Comparison of ENCODE assay signal across 8 cellular contexts in the genomic region with DNA sequence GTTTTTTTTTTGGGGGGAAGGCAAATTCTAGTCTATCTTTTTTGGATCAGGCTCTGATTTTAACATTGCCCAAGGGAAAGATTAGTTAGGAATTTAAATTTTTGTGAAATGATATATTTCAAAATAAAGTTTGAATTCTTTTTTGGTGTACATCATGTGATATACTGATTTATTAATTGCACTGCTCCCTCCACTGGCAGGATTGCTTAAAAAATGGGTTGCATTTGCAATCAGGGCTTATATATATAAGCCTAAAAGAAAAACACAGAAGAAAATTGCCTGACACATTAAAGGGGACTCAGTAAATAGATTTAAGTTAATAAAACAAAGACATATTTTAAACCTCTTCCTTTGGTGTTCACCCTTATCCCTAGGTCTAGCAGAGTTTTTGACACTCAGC. TPM values are rescaled to one million over a fixed set of nuclear protein-coding genes. Genes with fewer than 3 reads are reported as not detected.
DNase-seq lines count a peak whose midpoint lies in the region; ATAC-seq and TF ChIP-seq lines count a peak whose summit lies in the region.

No MANE protein-coding gene starts in this region.

- H3K36me3 ChIP-seq in heart right ventricle (peaks cover 0 to 13% (median 0%) of the 10 kb centered on the region in 9 donors), upper lobe of right lung (no peaks in the 10 kb centered on the region)

- ATAC-seq in heart right ventricle: no peak
- no peak for ATAC-seq in left ventricle myocardium superior
- ATAC-seq in upper lobe of right lung: no peak
- no peak for ATAC-seq in HG02981 (IDR thresholded peaks at IDR 0.05; ENCODE audit: unreplicated experiment)
- ATAC-seq in GM18867 (IDR thresholded peaks at IDR 0.05; ENCODE audit: unreplicated experiment): no peak

- H3K27me3 Mint-ChIP-seq in activated naive CD8-positive, alpha-beta T cell treated with anti-CD3 and anti-CD28 coated beads for 36 hours: no peaks in the 10 kb centered on the region

- no peaks in the 10 kb centered on the region for H3K9me3 Mint-ChIP-seq in activated naive CD8-positive, alpha-beta T cell treated with anti-CD3 and anti-CD28 coated beads for 36 hours

- TF ChIP-seq CTCF in heart right ventricle (IDR thresholded peaks at IDR 0.05) (peak in 4 of 9 donors; percentile 8 to 21 (median 16)), upper lobe of right lung (IDR thresholded peaks at IDR 0.05) (peak; percentile 12)

- no peak overlapping the region for H3K27ac Mint-ChIP-seq in activated naive CD8-positive, alpha-beta T cell treated with anti-CD3 and anti-CD28 coated beads for 36 hours

- intact Hi-C loops in heart right ventricle (cut with DNase I): no loop called here
- intact Hi-C loops in left ventricle myocardium superior (cut with micrococcal nuclease): no loop called here
- intact Hi-C loops in upper lobe of right lung (cut with DNase I): no loop called here

- peak overlapping the region in 8 of 10 donors; percentile 50 to 84 (median 68) for H3K4me3 ChIP-seq in heart right ventricle
- peak overlapping the region; percentile 59; the same call in 1 of the 2 replicates for H3K4me3 ChIP-seq in iPS-18c (ENCODE audit: insufficient read depth, low read depth, low read length)
- H3K4me3 ChIP-seq in upper lobe of right lung: peak overlapping the region; percentile 68

- H3K27me3 ChIP-seq in heart right ventricle (no peaks in the 10 kb centered on the region), upper lobe of right lung (no peaks in the 10 kb centered on the region)

- H3K27ac ChIP-seq in heart right ventricle (no peak overlapping the region), upper lobe of right lung (no peak overlapping the region)

- peaks cover 2% of the 10 kb centered on the region for H3K36me3 Mint-ChIP-seq in activated naive CD8-positive, alpha-beta T cell treated with anti-CD3 and anti-CD28 coated beads for 36 hours

- H3K9me3 ChIP-seq in heart right ventricle (no peaks in the 10 kb centered on the region), iPS-18c (ENCODE audit: control insufficient read depth, insufficient read depth, low read length) (no peaks in the 10 kb centered on the region), upper lobe of right lung (no peaks in the 10 kb centered on the region)

- H3K4me1 ChIP-seq in heart right ventricle (peaks cover 0 to 18% (median 7%) of the 10 kb centered on the region in 9 donors), upper lobe of right lung (peaks cover 7% of the 10 kb centered on the region)

- H3K4me3 Mint-ChIP-seq in activated naive CD8-positive, alpha-beta T cell treated with anti-CD3 and anti-CD28 coated beads for 36 hours: peak overlapping the region; percentile 97

- H3K4me1 Mint-ChIP-seq in activated naive CD8-positive, alpha-beta T cell treated with anti-CD3 and anti-CD28 coated beads for 36 hours: peaks cover 12% of the 10 kb centered on the region

- no peak for DNase-seq in heart right ventricle
- no peak for DNase-seq in left ventricle myocardium superior
- no peak for DNase-seq in activated naive CD8-positive, alpha-beta T cell treated with anti-CD3 and anti-CD28 coated beads for 36 hours
- DNase-seq in upper lobe of right lung: no peak
- DNase-seq in A172 (ENCODE audit: low spot score): no peak

RNA-seq across cellular contexts. Expression of gene DYNC2H1, which starts 1.2 kb away (rescaled TPM):
- total RNA-seq in heart right ventricle (1 to 10 TPM; 2.2 to 5.9 (median 3.9) TPM), left ventricle myocardium superior (3.2 TPM), upper lobe of right lung (16.2 TPM)
- 1 to 10 TPM; 3.4 to 5.9 TPM for polyA plus RNA-seq in heart right ventricle
- total RNA-seq in activated naive CD8-positive, alpha-beta T cell treated with anti-CD3 and anti-CD28 coated beads for 36 hours: 1 to 10 TPM; 3.0 to 3.2 TPM
- 7.7 and 8.0 TPM in 2 replicates for total RNA-seq in A172 (2014; rRNA removed; shearing (Covaris generic))

RNA-seq across cellular contexts. Expression of gene DCUN1D5, which starts 18.4 kb away (rescaled TPM):
- total RNA-seq in heart right ventricle: 10 to 100 TPM; 18.7 to 32.6 (median 21.9) TPM
- 10 to 100 TPM in 1 of 2 donors, 1 to 10 TPM in 1; 8.8 to 36.7 TPM for polyA plus RNA-seq in heart right ventricle
- total RNA-seq in left ventricle myocardium superior: 29.0 TPM
- total RNA-seq in activated naive CD8-positive, alpha-beta T cell treated with anti-CD3 and anti-CD28 coated beads for 36 hours: 100 to 1,000 TPM; 107 to 110 TPM
- 19.7 TPM for total RNA-seq in upper lobe of right lung
- 75.1 and 97.4 TPM in 2 replicates for total RNA-seq in A172 (2014; rRNA removed; shearing (Covaris generic))
